ENCODE assay signal across 10 cellular contexts in genomic region chr2:158034198-158034831, GRCh38.
DNase-seq lines count a peak whose midpoint lies in the region; ATAC-seq and TF ChIP-seq lines count a peak whose summit lies in the region.
"Had no signal": no experiment of that assay in that cellular context is flagged by ENCODE, and none has a peak within 500 bp of the region (broad histone marks: within the 10 kb centered on the region; RNA-seq: fewer than 3 reads in every experiment).

No MANE protein-coding gene starts in this region.

- H3K27me3 Mint-ChIP-seq in osteocyte (ENCODE audit: unreplicated experiment), result peaks cover 17% of the 10 kb centered on the region

- DNase-seq in DMS153 (lab: John Stamatoyannopoulos, UW) (peak; percentile 69), MV-4-11 (lab: John Stamatoyannopoulos, UW) (peak; percentile 92), SHP77 treated with DMSO at 0.1 percent for 48 hours (lab: John Stamatoyannopoulos, UW) (peak; percentile 10), fibroblast of peridontal ligament (ENCODE audit: extremely low read depth) (peak; percentile 78), osteocyte (ENCODE audit: extremely low spot score, unreplicated experiment) (no peak), germinal center (ENCODE audit: low spot score) (no peak)
- no peak for DNase-seq in activated CD8-positive, alpha-beta memory T cell treated with anti-CD3 and anti-CD28 coated beads for 24 hours
- DNase-seq: naive B cell had no signal

- ATAC-seq in GM21447 (IDR thresholded peaks at IDR 0.05; ENCODE audit: unreplicated experiment), result peak; percentile 70

- TF ChIP-seq CTCF in osteocyte (IDR thresholded peaks at IDR 0.05), result peak; percentile 80

- H3K4me1 Mint-ChIP-seq in osteocyte (ENCODE audit: unreplicated experiment), result peaks cover 5% of the 10 kb centered on the region
- H3K4me1 Mint-ChIP-seq: naive B cell, T-cell had no signal

- no peaks in the 10 kb centered on the region for H3K36me3 Mint-ChIP-seq in osteocyte (ENCODE audit: unreplicated experiment)
- H3K36me3 Mint-ChIP-seq: naive B cell, T-cell had no signal

- H3K9me3 Mint-ChIP-seq in osteocyte (ENCODE audit: unreplicated experiment), result no peaks in the 10 kb centered on the region
- H3K9me3 Mint-ChIP-seq: naive B cell, T-cell had no signal

- H3K4me3 Mint-ChIP-seq in osteocyte (ENCODE audit: unreplicated experiment), result no peak overlapping the region
- H3K4me3 Mint-ChIP-seq: naive B cell, T-cell had no signal

- H3K27ac Mint-ChIP-seq in osteocyte (ENCODE audit: unreplicated experiment), result no peak overlapping the region
- H3K27ac Mint-ChIP-seq: naive B cell, T-cell had no signal

Comparison
In these comparisons a context has a peak if more than half of its experiments do, and no peak if none do; other contexts are left out.
1. DNase-seq: peak in DMS153 (single experiment), MV-4-11 (single experiment), SHP77 treated with DMSO at 0.1 percent for 48 hours (single experiment) and fibroblast of peridontal ligament (single experiment); none in osteocyte (single experiment), germinal center (single experiment) and activated CD8-positive, alpha-beta memory T cell treated with anti-CD3 and anti-CD28 coated beads for 24 hours (single experiment).